23 cellular contexts compared by ENCODE assay signal in the genomic region with DNA sequence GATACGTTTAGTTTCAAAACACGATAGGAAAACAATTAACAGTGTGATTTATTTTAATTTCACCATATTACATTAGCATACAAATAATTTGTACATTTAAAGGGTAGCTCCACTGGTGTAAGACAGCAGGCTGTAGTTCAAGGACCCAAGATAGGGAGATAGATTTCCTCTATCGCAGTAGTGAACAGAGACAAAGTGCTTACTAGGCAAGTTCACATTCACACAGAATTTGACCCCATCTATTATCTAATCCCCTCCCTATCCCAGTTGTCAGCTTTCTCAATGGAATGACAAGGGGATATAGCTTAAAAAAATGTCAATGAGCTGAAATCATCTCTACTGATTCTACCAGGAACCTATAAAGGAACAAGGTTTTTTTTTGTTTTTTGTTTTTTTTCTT. TPM values are rescaled to one million over a fixed set of nuclear protein-coding genes. Genes with fewer than 3 reads are reported as not detected.
DNase-seq lines count a peak whose midpoint lies in the region; ATAC-seq, FAIRE-seq and TF ChIP-seq lines count a peak whose summit lies in the region.
"Had no signal": no experiment of that assay in that cellular context is flagged by ENCODE, and none has a peak within 500 bp of the region (broad histone marks: within the 10 kb centered on the region; RNA-seq: fewer than 3 reads in every experiment).

No MANE protein-coding gene starts in this region.

- no peak overlapping the region for H2BK15ac ChIP-seq in mesenchymal stem cell (ENCODE audit: low read depth, poor library complexity, severe bottlenecking)

- no peak overlapping the region for H2BK5ac ChIP-seq in mesenchymal stem cell (ENCODE audit: low read depth, low read length, poor library complexity, severe bottlenecking)

- peak overlapping the region; percentile 37 for H3K27ac Mint-ChIP-seq in activated T-cell treated with anti-CD3 and anti-CD28 coated beads, Interleukin-2, amount 50 U/mL, for 24 hours
- H3K27ac Mint-ChIP-seq in CD4-positive, CD25-positive, alpha-beta regulatory T cell: peak overlapping the region; percentile 5 to 60 (median 10)
- peak overlapping the region; percentile 42 for H3K27ac Mint-ChIP-seq in activated naive CD8-positive, alpha-beta T cell treated with anti-CD3 and anti-CD28 coated beads for 36 hours
- H3K27ac Mint-ChIP-seq in progenitor cell of endocrine pancreas: no peak overlapping the region
- H3K27ac Mint-ChIP-seq: B cell had no signal

- peaks cover 79% of the 10 kb centered on the region for H3K36me3 Mint-ChIP-seq in activated T-cell treated with anti-CD3 and anti-CD28 coated beads, Interleukin-2, amount 50 U/mL, for 24 hours (ENCODE audit: low read depth)
- peaks cover 46% of the 10 kb centered on the region for H3K36me3 Mint-ChIP-seq in CD4-positive, CD25-positive, alpha-beta regulatory T cell
- H3K36me3 Mint-ChIP-seq in activated naive CD8-positive, alpha-beta T cell treated with anti-CD3 and anti-CD28 coated beads for 36 hours: peaks cover 17% of the 10 kb centered on the region
- H3K36me3 Mint-ChIP-seq in progenitor cell of endocrine pancreas (ENCODE audit: insufficient read depth): peaks cover 11% of the 10 kb centered on the region

- no peak overlapping the region for H3K18ac ChIP-seq in mesenchymal stem cell (ENCODE audit: low read depth in 1 of 2, low read length in 2 of 2)

- no peak overlapping the region for H3K4ac ChIP-seq in mesenchymal stem cell (ENCODE audit: low read depth in 1 of 2, low read length in 2 of 2)

- no peak overlapping the region for H4K8ac ChIP-seq in mesenchymal stem cell (ENCODE audit: low read length)

- H3K23ac ChIP-seq in mesenchymal stem cell (ENCODE audit: low read length in 2 of 2): no peak overlapping the region

- no peaks in the 10 kb centered on the region for H3K9me3 ChIP-seq in CD4-positive, CD25-positive, alpha-beta regulatory T cell (ENCODE audit: control insufficient read depth in 2 of 2, low read length in 2 of 2)
- H3K9me3 ChIP-seq in mesenchymal stem cell (ENCODE audit: control insufficient read depth, low read length): no peaks in the 10 kb centered on the region
- H3K9me3 ChIP-seq: Peyer's patch had no signal

- H3K9ac ChIP-seq in mesenchymal stem cell (ENCODE audit: low read length): peak overlapping the region; percentile 13

- FAIRE-seq in GM12892 (lab: Jason Lieb, UNC): no peak
- FAIRE-seq: A204.1, GM19239, H1, HTR-8/SVneo had no signal

- ATAC-seq in CD4-positive, CD25-positive, alpha-beta regulatory T cell (ENCODE audit: low read depth in 2 of 2): no peak

- H3K27me3 ChIP-seq in CD4-positive, CD25-positive, alpha-beta regulatory T cell (ENCODE audit: control insufficient read depth, insufficient read depth, low read length): no peaks in the 10 kb centered on the region
- H3K27me3 ChIP-seq in mesenchymal stem cell (ENCODE audit: control insufficient read depth in 1 of 2, insufficient read depth in 1 of 2, low read length in 2 of 2): no peaks in the 10 kb centered on the region
- H3K27me3 ChIP-seq: Peyer's patch had no signal

- H3K27me3 Mint-ChIP-seq in activated T-cell treated with anti-CD3 and anti-CD28 coated beads, Interleukin-2, amount 50 U/mL, for 24 hours: no peaks in the 10 kb centered on the region
- H3K27me3 Mint-ChIP-seq in CD4-positive, CD25-positive, alpha-beta regulatory T cell: no peaks in the 10 kb centered on the region
- H3K27me3 Mint-ChIP-seq in activated naive CD8-positive, alpha-beta T cell treated with anti-CD3 and anti-CD28 coated beads for 36 hours: no peaks in the 10 kb centered on the region
- H3K27me3 Mint-ChIP-seq in progenitor cell of endocrine pancreas: no peaks in the 10 kb centered on the region
- H3K27me3 Mint-ChIP-seq: B cell, IgD-negative memory B cell had no signal

- no peak overlapping the region for H2BK120ac ChIP-seq in mesenchymal stem cell (ENCODE audit: low read depth, low read length)

- H3K4me1 Mint-ChIP-seq in activated T-cell treated with anti-CD3 and anti-CD28 coated beads, Interleukin-2, amount 50 U/mL, for 24 hours (ENCODE audit: low read depth): peaks cover 7% of the 10 kb centered on the region
- peaks cover 0 to 6% (median 2%) of the 10 kb centered on the region in 4 donors for H3K4me1 Mint-ChIP-seq in CD4-positive, CD25-positive, alpha-beta regulatory T cell
- peaks cover 4% of the 10 kb centered on the region for H3K4me1 Mint-ChIP-seq in activated naive CD8-positive, alpha-beta T cell treated with anti-CD3 and anti-CD28 coated beads for 36 hours
- H3K4me1 Mint-ChIP-seq in progenitor cell of endocrine pancreas (ENCODE audit: low read depth): no peaks in the 10 kb centered on the region
- H3K4me1 Mint-ChIP-seq: B cell, IgD-negative memory B cell had no signal

- H2AFZ ChIP-seq in mesenchymal stem cell (ENCODE audit: low read depth, low read length): no peak overlapping the region

- no peak for TF ChIP-seq CTCF in progenitor cell of endocrine pancreas (IDR thresholded peaks at IDR 0.05; ENCODE audit: unreplicated experiment)

- no peak overlapping the region for H3K4me3 ChIP-seq in CD4-positive, CD25-positive, alpha-beta regulatory T cell (ENCODE audit: low read depth, low read length)
- H3K4me3 ChIP-seq in mesenchymal stem cell (ENCODE audit: insufficient read depth in 1 of 2, low read depth in 1 of 2, low read length in 2 of 2): no peak overlapping the region
- H3K4me3 ChIP-seq: Peyer's patch had no signal

- H2AK5ac ChIP-seq in mesenchymal stem cell (ENCODE audit: low read length, severe bottlenecking): no peak overlapping the region

- WGBS in mesenchymal stem cell: no CpG with 5 or more reads among the region's 3 CpGs

- peaks cover 7% of the 10 kb centered on the region for H3K79me1 ChIP-seq in mesenchymal stem cell (replicated peaks; ENCODE audit: low read length, poor library complexity, severe bottlenecking)

- H3K27ac ChIP-seq in CD4-positive, CD25-positive, alpha-beta regulatory T cell (ENCODE audit: insufficient read depth, low read length, poor library complexity, severe bottlenecking): no peak overlapping the region
- no peak overlapping the region for H3K27ac ChIP-seq in mesenchymal stem cell (ENCODE audit: low read length, poor library complexity, severe bottlenecking)
- H3K27ac ChIP-seq: Peyer's patch had no signal

- no peak overlapping the region for H4K91ac ChIP-seq in mesenchymal stem cell (ENCODE audit: low read length)

- no peaks in the 10 kb centered on the region for H3K9me3 Mint-ChIP-seq in activated T-cell treated with anti-CD3 and anti-CD28 coated beads, Interleukin-2, amount 50 U/mL, for 24 hours
- H3K9me3 Mint-ChIP-seq in CD4-positive, CD25-positive, alpha-beta regulatory T cell: no peaks in the 10 kb centered on the region
- H3K9me3 Mint-ChIP-seq in activated naive CD8-positive, alpha-beta T cell treated with anti-CD3 and anti-CD28 coated beads for 36 hours: no peaks in the 10 kb centered on the region
- no peaks in the 10 kb centered on the region for H3K9me3 Mint-ChIP-seq in progenitor cell of endocrine pancreas (ENCODE audit: low read depth)
- H3K9me3 Mint-ChIP-seq: CD14-positive monocyte had no signal

- H3K14ac ChIP-seq in mesenchymal stem cell (ENCODE audit: low read length in 2 of 2): no peak overlapping the region

- H3K4me3 Mint-ChIP-seq in activated T-cell treated with anti-CD3 and anti-CD28 coated beads, Interleukin-2, amount 50 U/mL, for 24 hours: no peak overlapping the region
- no peak overlapping the region for H3K4me3 Mint-ChIP-seq in CD4-positive, CD25-positive, alpha-beta regulatory T cell
- H3K4me3 Mint-ChIP-seq in activated naive CD8-positive, alpha-beta T cell treated with anti-CD3 and anti-CD28 coated beads for 36 hours: no peak overlapping the region
- H3K4me3 Mint-ChIP-seq in progenitor cell of endocrine pancreas (ENCODE audit: low read depth): no peak overlapping the region
- H3K4me3 Mint-ChIP-seq: B cell, CD14-positive monocyte, IgD-negative memory B cell had no signal

- no peak for TF ChIP-seq POLR2A in GM12892 (IDR thresholded peaks at IDR 0.05; ENCODE audit: low read depth, low read length)

- DNase-seq in activated T-cell treated with anti-CD3 and anti-CD28 coated beads, Interleukin-2, amount 50 U/mL, for 24 hours: no peak
- DNase-seq in activated T-cell treated with anti-CD3 and anti-CD28 coated beads, Interleukin-2, amount 50 U/mL, for 48 hours: no peak
- DNase-seq in CD4-positive, CD25-positive, alpha-beta regulatory T cell: no peak
- DNase-seq in activated naive CD8-positive, alpha-beta T cell treated with anti-CD3 and anti-CD28 coated beads for 36 hours: no peak
- DNase-seq in mesenchymal stem cell: no peak
- DNase-seq in GM12892 (ENCODE audit: insufficient read length): no peak
- DNase-seq in progenitor cell of endocrine pancreas (ENCODE audit: low spot score, unreplicated experiment): no peak
- DNase-seq in effector CD8-positive, alpha-beta T cell (lab: John Stamatoyannopoulos, UW): no peak
- DNase-seq: DMS153, Karpas-422, NCI-H1694, NCI-H2081 treated with DMSO at 0.1 percent for 48 hours, NCI-H2171 treated with DMSO at 0.1 percent for 48 hours, NCI-H446, NCI-H526, Peyer's patch had no signal

- H3K36me3 ChIP-seq in CD4-positive, CD25-positive, alpha-beta regulatory T cell (ENCODE audit: control insufficient read depth, insufficient read depth, low read length): peaks cover 73% of the 10 kb centered on the region
- H3K36me3 ChIP-seq in mesenchymal stem cell (ENCODE audit: control insufficient read depth in 1 of 2, insufficient read depth in 2 of 2, low read depth in 1 of 2, low read length in 2 of 2): peaks cover 13 to 85% of the 10 kb centered on the region in 2 experiments

- H2BK12ac ChIP-seq in mesenchymal stem cell (ENCODE audit: low read length in 2 of 2): no peak overlapping the region

- no peaks in the 10 kb centered on the region for H3K4me1 ChIP-seq in CD4-positive, CD25-positive, alpha-beta regulatory T cell (ENCODE audit: control insufficient read depth, insufficient read depth, low read length, poor library complexity, severe bottlenecking)
- no peaks in the 10 kb centered on the region for H3K4me1 ChIP-seq in mesenchymal stem cell (ENCODE audit: control insufficient read depth, insufficient read depth, low read depth, low read length)
- H3K4me1 ChIP-seq: Peyer's patch had no signal

- H3K4me2 ChIP-seq in mesenchymal stem cell (ENCODE audit: low read length, poor library complexity, severe bottlenecking): no peak overlapping the region

RNA-seq across cellular contexts. Expression of a gene that starts 31.2 kb away (rescaled TPM):
- 37.1 TPM for total RNA-seq in CD4-positive, CD25-positive, alpha-beta regulatory T cell
- 100 to 1,000 TPM; 133 to 190 (median 149) TPM for polyA plus RNA-seq in CD4-positive, CD25-positive, alpha-beta regulatory T cell
- 10 to 100 TPM; 31.7 to 33.3 TPM for total RNA-seq in activated naive CD8-positive, alpha-beta T cell treated with anti-CD3 and anti-CD28 coated beads for 36 hours
- 532 TPM for polyA plus RNA-seq in mesenchymal stem cell (2013, experiment 1 of 2)
- polyA plus RNA-seq in mesenchymal stem cell (2013, experiment 2 of 2): 548 TPM
- polyA plus RNA-seq in GM12892 (2012; ENCODE audit: missing spikeins): 69.8 TPM
- 128 and 136 TPM in 2 replicates for total RNA-seq in progenitor cell of endocrine pancreas

RNA-seq across cellular contexts. Expression of a gene that starts 36.2 kb away (rescaled TPM):
- total RNA-seq in CD4-positive, CD25-positive, alpha-beta regulatory T cell: 32.1 TPM
- polyA plus RNA-seq in CD4-positive, CD25-positive, alpha-beta regulatory T cell: 100 to 1,000 TPM in 3 of 4 donors, 10 to 100 TPM in 1; 97.0 to 124 (median 117) TPM
- total RNA-seq in activated naive CD8-positive, alpha-beta T cell treated with anti-CD3 and anti-CD28 coated beads for 36 hours: 10 to 100 TPM; 41.3 to 43.6 TPM
- polyA plus RNA-seq in mesenchymal stem cell (2013, experiment 1 of 2): 54.9 TPM
- 56.0 TPM for polyA plus RNA-seq in mesenchymal stem cell (2013, experiment 2 of 2)
- polyA plus RNA-seq in GM12892 (2012; ENCODE audit: missing spikeins): 28.8 TPM
- total RNA-seq in progenitor cell of endocrine pancreas: 37.3 and 39.0 TPM in 2 replicates
